In the genomic region with DNA sequence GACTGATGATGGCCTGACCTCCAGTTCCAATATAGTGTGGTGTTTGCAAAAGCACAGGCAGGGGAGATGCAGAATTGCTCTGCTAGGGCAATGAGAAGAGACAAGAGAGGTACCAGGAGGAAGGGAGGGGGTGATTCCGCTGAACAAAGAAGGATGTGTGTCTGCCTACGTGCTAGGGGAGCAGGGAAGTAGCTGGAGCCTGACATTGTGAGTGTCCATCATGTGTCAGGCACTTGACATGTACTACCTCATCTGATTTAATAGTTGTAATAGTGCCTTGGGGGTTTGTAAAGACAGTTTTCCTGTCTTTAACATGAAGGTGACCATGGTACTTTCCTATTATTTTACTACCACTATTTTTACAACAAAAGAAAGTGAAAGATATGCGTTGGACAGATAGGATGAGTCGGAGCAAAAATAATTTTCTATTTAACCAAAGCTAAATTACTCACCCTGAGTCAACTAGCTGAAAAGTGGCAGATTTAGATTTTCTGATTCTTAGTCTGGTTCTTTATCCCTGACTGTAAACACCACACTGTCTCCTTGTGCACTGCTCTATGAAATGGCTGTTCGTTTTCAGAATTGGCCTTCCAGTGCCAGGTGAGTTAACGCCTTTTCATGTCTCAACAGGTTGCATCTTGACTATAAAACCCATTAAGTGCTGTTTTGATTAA, we compare ENCODE assay signal across 16 cellular contexts. TPM values are rescaled to one million over a fixed set of nuclear protein-coding genes. Genes with fewer than 3 reads are reported as not detected.
DNase-seq lines count a peak whose midpoint lies in the region; ATAC-seq and TF ChIP-seq lines count a peak whose summit lies in the region.
"Had no signal": no experiment of that assay in that cellular context is flagged by ENCODE, and none has a peak within 500 bp of the region (broad histone marks: within the 10 kb centered on the region; RNA-seq: fewer than 3 reads in every experiment).

No MANE protein-coding gene starts in this region.

- DNase-seq in AG08396 (ENCODE audit: low spot score), result peak; percentile 41
- DNase-seq in GM23248, result peak; percentile 68
- peak; percentile 85 for DNase-seq in SK-MEL-5 (ENCODE audit: low read depth, low spot score)
- DNase-seq in foreskin melanocyte, result peak; percentile 46
- no peak for DNase-seq in activated CD8-positive, alpha-beta memory T cell treated with anti-CD3 and anti-CD28 coated beads, Interleukin-2, amount 50 U/mL, for 4 hours
- DNase-seq in stimulated activated CD4-positive, alpha-beta T cell treated with anti-CD3 and anti-CD28 coated beads, Interleukin-2, amount 100 ng/mL, for 48 hours, result no peak
- no peak for DNase-seq in adrenal gland
- DNase-seq: activated CD4-positive, alpha-beta T cell treated with anti-CD3 and anti-CD28 coated beads, Interleukin-2, amount 10 ng/mL, durations not matched to agents 24 days and 14 days; AML-193; dermis blood vessel endothelial cell; DMS 273 treated with DMSO at 0.1 percent for 48 hours; NCI-H1417 treated with DMSO at 0.1 percent for 48 hours; NCI-H526 treated with DMSO at 0.1 percent for 48 hours; nucleus accumbens; small intestine had no signal

- 41 to 42% methylated on average over 6 of the region's 6 CpGs for WGBS in GM23248 (ENCODE audit: low coverage in 1 of 2, low lambda C conversion rate in 2 of 2, missing lambda C conversion rate in 2 of 2), 2 experiments
- 77 to 89% (median 85%) methylated on average over 6 of the region's 6 CpGs for WGBS in adrenal gland, 4 donors

- no peak for TF ChIP-seq POLR2A in adrenal gland (IDR thresholded peaks at IDR 0.05)

- in situ Hi-C loops in GM23248 (cut with MboI) (no loop called here), SK-MEL-5 (cut with HindIII; ENCODE audit: low pct_unique_long_range_greater_than_20kb, low sequenced_read_pairs) (no loop called here)

- H3K27ac ChIP-seq in GM23248 (peak overlapping the region; percentile 9; the same call in 1 of the 2 replicates), adrenal gland (no peak overlapping the region)

- no peak overlapping the region for H3K4me3 ChIP-seq in GM23248
- no peak overlapping the region for H3K4me3 ChIP-seq in adrenal gland

- no peaks in the 10 kb centered on the region for H4K20me1 ChIP-seq in GM23248 (ENCODE audit: insufficient read depth)

- peaks cover 29% of the 10 kb centered on the region for H3F3A ChIP-seq in GM23248 (ENCODE audit: insufficient read depth)

- H3K9ac ChIP-seq in GM23248, result peak overlapping the region; percentile 32; the same call in 1 of the 2 replicates

- no peak overlapping the region for H2AFZ ChIP-seq in GM23248

- TF ChIP-seq CTCF in adrenal gland (IDR thresholded peaks at IDR 0.05), result no peak

- intact Hi-C loops in adrenal gland (cut with DNase I), result no loop called here

- H3K9me2 ChIP-seq in GM23248 (ENCODE audit: insufficient read depth), result no peaks in the 10 kb centered on the region

- H3K27me3 ChIP-seq in GM23248 (replicated peaks; ENCODE audit: insufficient read depth) (no peaks in the 10 kb centered on the region), adrenal gland (no peaks in the 10 kb centered on the region)

- no peak for ATAC-seq in HG02610 (IDR thresholded peaks at IDR 0.05; ENCODE audit: unreplicated experiment)

- H3K9me3 ChIP-seq in GM23248 (ENCODE audit: low read depth) (no peaks in the 10 kb centered on the region), adrenal gland (replicated peaks in 1 of 3) (no peaks in the 10 kb centered on the region)

- H3K79me2 ChIP-seq in GM23248 (ENCODE audit: insufficient read depth), result peaks cover 18% of the 10 kb centered on the region; the same call in 1 of the 2 replicates

- H3K4me1 ChIP-seq in GM23248 (ENCODE audit: insufficient read depth) (peaks cover 22% of the 10 kb centered on the region), adrenal gland (replicated peaks in 1 of 2) (no peaks in the 10 kb centered on the region)

- peak overlapping the region; percentile 3 for H3K4me2 ChIP-seq in GM23248 (ENCODE audit: unreplicated experiment)

- H3K36me3 ChIP-seq in GM23248 (ENCODE audit: low read depth), result peaks cover 37% of the 10 kb centered on the region
- H3K36me3 ChIP-seq in adrenal gland (replicated peaks in 1 of 2), result peaks cover 0 to 58% of the 10 kb centered on the region in 2 donors

RNA-seq across cellular contexts. Expression of gene TEAD4, which starts 33.7 kb away (rescaled TPM):
- total RNA-seq in GM23248 (2014; rRNA removed; shearing (Covaris generic)), result 13.6 and 14.8 TPM in 2 replicates
- 13.2 and 13.8 TPM in 2 replicates for polyA plus RNA-seq in GM23248 (2016; fragmentation: Nextera tagmentation; extraction: Ambion mirVana)
- total RNA-seq in SK-MEL-5 (2014; rRNA removed; shearing (Covaris generic)), result 11.9 and 16.2 TPM in 2 replicates
- polyA plus RNA-seq in SK-MEL-5 (2015; cell fraction: cytosol; rRNA removed), result 48.3 and 49.5 TPM in 2 replicates
- 20.8 and 36.4 TPM in 2 replicates for polyA plus RNA-seq in SK-MEL-5 (2015; cell fraction: nucleus; rRNA removed)
- 10 to 100 TPM in 3 of 8 donors, 1 to 10 TPM in 5; 3.6 to 16.6 (median 8.9) TPM for total RNA-seq in adrenal gland
- polyA plus RNA-seq in adrenal gland, result 1 to 10 TPM; 4.0 to 8.2 (median 5.6) TPM

RNA-seq across cellular contexts. Expression of gene TULP3, which starts 34.8 kb away (rescaled TPM):
- total RNA-seq in GM23248 (2014; rRNA removed; shearing (Covaris generic)), result 29.2 and 47.0 TPM in 2 replicates
- polyA plus RNA-seq in GM23248 (2016; fragmentation: Nextera tagmentation; extraction: Ambion mirVana) (39.4 and 42.6 TPM in 2 replicates), adrenal gland (10 to 100 TPM; 19.3 to 36.6 (median 25.9) TPM)
- total RNA-seq in SK-MEL-5 (2014; rRNA removed; shearing (Covaris generic)), result 25.3 and 27.1 TPM in 2 replicates
- polyA plus RNA-seq in SK-MEL-5 (2015; cell fraction: cytosol; rRNA removed), result 17.0 and 20.4 TPM in 2 replicates
- 12.2 and 13.7 TPM in 2 replicates for polyA plus RNA-seq in SK-MEL-5 (2015; cell fraction: nucleus; rRNA removed)
- 10 to 100 TPM; 19.1 to 40.5 (median 25.0) TPM for total RNA-seq in adrenal gland

RNA-seq across cellular contexts. Expression of gene RHNO1, which starts 48.4 kb away (rescaled TPM):
- total RNA-seq in GM23248 (2014; rRNA removed; shearing (Covaris generic)), result 27.6 and 35.3 TPM in 2 replicates
- polyA plus RNA-seq in GM23248 (2016; fragmentation: Nextera tagmentation; extraction: Ambion mirVana) (38.4 and 40.3 TPM in 2 replicates), adrenal gland (10 to 100 TPM; 14.2 to 29.0 (median 15.5) TPM)
- 34.8 and 40.9 TPM in 2 replicates for total RNA-seq in SK-MEL-5 (2014; rRNA removed; shearing (Covaris generic))
- 32.2 and 40.0 TPM in 2 replicates for polyA plus RNA-seq in SK-MEL-5 (2015; cell fraction: cytosol; rRNA removed)
- 16.4 and 24.5 TPM in 2 replicates for polyA plus RNA-seq in SK-MEL-5 (2015; cell fraction: nucleus; rRNA removed)
- total RNA-seq in adrenal gland, result 10 to 100 TPM in 7 of 8 donors, 1 to 10 TPM in 1; 5.0 to 18.8 (median 14.1) TPM

RNA-seq across cellular contexts. Expression of gene FOXM1, which starts 48.5 kb away (rescaled TPM):
- 12.4 and 23.9 TPM in 2 replicates for total RNA-seq in GM23248 (2014; rRNA removed; shearing (Covaris generic))
- 15.4 TPM in 2 replicates for polyA plus RNA-seq in GM23248 (2016; fragmentation: Nextera tagmentation; extraction: Ambion mirVana)
- 21.8 and 28.8 TPM in 2 replicates for total RNA-seq in SK-MEL-5 (2014; rRNA removed; shearing (Covaris generic))
- 65.0 and 87.3 TPM in 2 replicates for polyA plus RNA-seq in SK-MEL-5 (2015; cell fraction: cytosol; rRNA removed)
- 41.0 and 41.8 TPM in 2 replicates for polyA plus RNA-seq in SK-MEL-5 (2015; cell fraction: nucleus; rRNA removed)
- 1 to 10 TPM in 7 of 8 donors, under 1 TPM in 1; 0.79 to 4.9 (median 2.7) TPM for total RNA-seq in adrenal gland
- 1 to 10 TPM in 2 of 3 donors, under 1 TPM in 1; 0.97 to 2.4 (median 1.0) TPM for polyA plus RNA-seq in adrenal gland

Comparison
In these comparisons a context has a peak if more than half of its experiments do, and no peak if none do; other contexts are left out.
1. DNase-seq: peak in AG08396 (single experiment), GM23248 (single experiment), SK-MEL-5 (single experiment) and foreskin melanocyte (single experiment); none in activated CD8-positive, alpha-beta memory T cell treated with anti-CD3 and anti-CD28 coated beads, Interleukin-2, amount 50 U/mL, for 4 hours (single experiment), stimulated activated CD4-positive, alpha-beta T cell treated with anti-CD3 and anti-CD28 coated beads, Interleukin-2, amount 100 ng/mL, for 48 hours (0 of 2) and adrenal gland (0 of 7).